8 cellular contexts compared by ENCODE assay signal in the genomic region with DNA sequence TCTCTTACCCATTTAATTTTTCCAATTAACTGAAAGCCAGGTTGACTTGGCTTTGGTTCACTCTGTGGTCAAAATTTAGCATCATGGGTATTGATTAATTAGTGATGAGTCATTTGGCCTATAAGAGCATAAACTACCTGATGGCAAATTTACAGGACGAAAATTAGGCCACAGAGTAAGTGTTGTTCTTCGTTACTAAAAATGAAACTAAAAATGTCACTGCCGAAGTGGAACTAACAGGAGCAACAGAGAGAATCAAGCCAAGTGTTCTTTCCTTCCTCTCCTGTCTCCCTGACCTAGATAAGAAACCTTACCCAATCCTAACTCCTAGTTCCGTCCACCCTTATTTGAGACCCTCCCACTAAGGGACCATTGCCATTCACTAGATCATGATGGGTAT.
A peak's percentile ranks its signal among the peaks of the same experiment; 100 is the strongest.
DNase-seq lines count a peak whose midpoint lies in the region; ATAC-seq and TF ChIP-seq lines count a peak whose summit lies in the region.

No MANE protein-coding gene starts in this region.

- H3K79me2 ChIP-seq in mammary epithelial cell (ENCODE audit: insufficient read depth, low read length): no peaks in the 10 kb centered on the region
- H3K79me2 ChIP-seq in osteoblast (ENCODE audit: insufficient read depth, low read length): no peaks in the 10 kb centered on the region

- no peak overlapping the region for H3K9ac ChIP-seq in mammary epithelial cell (ENCODE audit: insufficient read depth, low read length)

- peak overlapping the region; percentile 89 for H2AFZ ChIP-seq in mammary epithelial cell (ENCODE audit: low read depth, low read length)
- H2AFZ ChIP-seq in osteoblast (ENCODE audit: low read length): peak overlapping the region; percentile 62

- H3K4me3 ChIP-seq in GM12864 (ENCODE audit: low read depth, low read length) (peak overlapping the region; percentile 12; the same call in 1 of the 2 replicates), mammary epithelial cell (replicated peaks in 1 of 3; ENCODE audit: insufficient read depth in 1 of 3, low read depth in 2 of 3, low read length in 3 of 3) (peak overlapping the region; percentile 23 to 42 (median 34)), osteoblast (ENCODE audit: insufficient read depth, low read length) (peak overlapping the region; percentile 57)

- H3K4me1 ChIP-seq in mammary epithelial cell (ENCODE audit: insufficient read depth, low read length): no peaks in the 10 kb centered on the region
- no peaks in the 10 kb centered on the region for H3K4me1 ChIP-seq in osteoblast (ENCODE audit: insufficient read depth, low read length)

- in situ Hi-C loops in mammary epithelial cell (cut with MboI; ENCODE audit: low sequenced_read_pairs in 2 of 2): no loop called here

- ATAC-seq in GM21528 (IDR thresholded peaks at IDR 0.05; ENCODE audit: low FRiP score, unreplicated experiment): peak; percentile 94
- ATAC-seq in omental fat pad (ENCODE audit: low FRiP score): no peak

- DNase-seq in GM12864 (ENCODE audit: low read depth) (peak; percentile 19), KG1 (lab: John Stamatoyannopoulos, UW) (peak; percentile 32), mammary epithelial cell (peak; percentile 0), osteoblast (ENCODE audit: insufficient read length, low spot score, missing footprints) (no peak), SK-N-DZ (ENCODE audit: low spot score) (no peak), UCSD-AML1 (lab: John Stamatoyannopoulos, UW; ENCODE audit: unreplicated experiment) (no peak), omental fat pad (ENCODE audit: low spot score) (no peak)

- no peaks in the 10 kb centered on the region for H3K36me3 ChIP-seq in mammary epithelial cell (ENCODE audit: insufficient read depth, low read length)
- H3K36me3 ChIP-seq in osteoblast (ENCODE audit: insufficient read depth, low read length): no peaks in the 10 kb centered on the region

- intact Hi-C loops in mammary epithelial cell (cut with micrococcal nuclease): no loop called here

- no TSS peak for BruUV-seq in mammary epithelial cell (replicated peaks; lab: Mats Ljungman, UMichigan)

- no peaks in the 10 kb centered on the region for H4K20me1 ChIP-seq in mammary epithelial cell (ENCODE audit: insufficient read depth, low read length)
- no peaks in the 10 kb centered on the region for H4K20me1 ChIP-seq in osteoblast (ENCODE audit: insufficient read depth, low read length)

- dilution Hi-C loops in mammary epithelial cell (cut with HindIII; ENCODE audit: low sequenced_read_pairs): no loop called here

- 5% methylated on average over 4 of the region's 4 CpGs for WGBS in mammary epithelial cell (ENCODE audit: low coverage, missing lambda C conversion rate)

- TF ChIP-seq CTCF in GM12864 (IDR thresholded peaks at IDR 0.05; ENCODE audit: low read depth, low read length, missing control alignments) (no peak), mammary epithelial cell (conservative IDR thresholded peaks at IDR 0.05 in 1 of 2, IDR thresholded peaks at IDR 0.05 in 1 of 2; ENCODE audit: extremely low read depth in 1 of 2, insufficient read depth in 1 of 2, low read depth in 1 of 2, low read length in 2 of 2) (no peak), osteoblast (IDR thresholded peaks at IDR 0.05; ENCODE audit: extremely low read depth, low read depth, low read length) (no peak), omental fat pad (IDR thresholded peaks at IDR 0.05) (no peak)

- H3K27me3 ChIP-seq in mammary epithelial cell (ENCODE audit: insufficient read depth, low read length) (no peaks in the 10 kb centered on the region), osteoblast (ENCODE audit: insufficient read depth, low read length) (no peaks in the 10 kb centered on the region)

- CTCF ChIA-PET in mammary epithelial cell (lab: Charles Lee; ENCODE audit: low non-redundant PET): no interaction called here

- no peaks in the 10 kb centered on the region for H3K9me3 ChIP-seq in mammary epithelial cell (replicated peaks; ENCODE audit: insufficient read depth, low read length)
- H3K9me3 ChIP-seq in osteoblast (ENCODE audit: low read depth, low read length): no peaks in the 10 kb centered on the region

- H3K27ac ChIP-seq in mammary epithelial cell (ENCODE audit: insufficient read depth, low read depth, low read length) (no peak overlapping the region), osteoblast (ENCODE audit: low read depth, low read length) (no peak overlapping the region)

- H3K4me2 ChIP-seq in mammary epithelial cell (ENCODE audit: insufficient read depth, low read depth, low read length) (peak overlapping the region; percentile 85), osteoblast (ENCODE audit: insufficient read depth, low read length) (peak overlapping the region; percentile 75)

Comparison
In these comparisons a context has a peak if more than half of its experiments do, and no peak if none do; other contexts are left out.
1. DNase-seq: peak in GM12864 (single experiment), KG1 (single experiment) and mammary epithelial cell (single experiment); none in osteoblast (single experiment), SK-N-DZ (single experiment), UCSD-AML1 (single experiment) and omental fat pad (single experiment).
2. Peak in every context shown above with its lines, with median percentiles within 50 percentile points of each other: H3K4me3 ChIP-seq.